1 cellular context compared by ENCODE assay signal in genomic region chr15:88982304-88982945, GRCh38.
TF ChIP-seq lines count a peak whose summit lies in the region.

No MANE protein-coding gene starts in this region.

TF ChIP-seq in H1, 55 proteins besides CTCF, POLR2A, EP300 and RAD21 (continued from another document):
- TF ChIP-seq CHD7 (IDR thresholded peaks at IDR 0.05; ENCODE audit: insufficient replicate concordance, low read length) (no peak), BRCA1 (IDR thresholded peaks at IDR 0.05; ENCODE audit: low read depth, low read length) (no peak)
